In genomic region chr2:199310654-199311275, GRCh38 we compare ENCODE assay signal across 21 cellular contexts.
DNase-seq lines count a peak whose midpoint lies in the region; TF ChIP-seq lines count a peak whose summit lies in the region.
"Had no signal": no experiment of that assay in that cellular context is flagged by ENCODE, and none has a peak within 500 bp of the region (broad histone marks: within the 10 kb centered on the region; RNA-seq: fewer than 3 reads in every experiment).

No MANE protein-coding gene starts in this region.

- H3K4me1 ChIP-seq in endodermal cell (ENCODE audit: control insufficient read depth, insufficient read depth, low read length), result no peaks in the 10 kb centered on the region
- H3K4me1 ChIP-seq: esophagus muscularis mucosa, parathyroid adenoma, SJSA1 had no signal

- H3K4me3 Mint-ChIP-seq in endodermal cell, result no peak overlapping the region
- H3K4me3 Mint-ChIP-seq: activated CD8-positive, alpha-beta memory T cell treated with anti-CD3 and anti-CD28 coated beads, Interleukin-2, amount 10 ng/mL, durations not matched to agents 7 days and 5 days had no signal

- no peak overlapping the region for H3K9ac ChIP-seq in endodermal cell (ENCODE audit: extremely low read depth, low read length, poor library complexity, severe bottlenecking)
- H3K9ac ChIP-seq: parathyroid adenoma had no signal

- no peaks in the 10 kb centered on the region for H3K9me3 ChIP-seq in endodermal cell (ENCODE audit: control insufficient read depth, low read length)
- H3K9me3 ChIP-seq: esophagus muscularis mucosa, SJSA1 had no signal

- intact Hi-C loops in posterior cingulate gyrus (cut with DNase I), result no loop called here

- no peak overlapping the region for H3K4me3 ChIP-seq in endodermal cell (ENCODE audit: low read length)
- H3K4me3 ChIP-seq: dorsolateral prefrontal cortex, esophagus muscularis mucosa, K562, lung, SJSA1, skin epidermis had no signal

- peak overlapping the region; percentile 16 for H3K27ac ChIP-seq in endodermal cell (ENCODE audit: low read depth, low read length)
- H3K27ac ChIP-seq: esophagus muscularis mucosa, HL-60, parathyroid adenoma, SJSA1, skin epidermis had no signal

- no peaks in the 10 kb centered on the region for H3K27me3 Mint-ChIP-seq in endodermal cell (ENCODE audit: insufficient read depth)
- H3K27me3 Mint-ChIP-seq: activated CD8-positive, alpha-beta memory T cell treated with anti-CD3 and anti-CD28 coated beads, Interleukin-2, amount 10 ng/mL, durations not matched to agents 7 days and 5 days had no signal

- no peaks in the 10 kb centered on the region for H3K36me3 Mint-ChIP-seq in endodermal cell (ENCODE audit: low read depth)
- H3K36me3 Mint-ChIP-seq: activated CD8-positive, alpha-beta memory T cell treated with anti-CD3 and anti-CD28 coated beads, Interleukin-2, amount 10 ng/mL, durations not matched to agents 7 days and 5 days had no signal

- no peaks in the 10 kb centered on the region for H3K9me3 Mint-ChIP-seq in endodermal cell

- 92 to 94% methylated on average over 5 of the region's 5 CpGs for WGBS in endodermal cell (ENCODE audit: insufficient coverage in 1 of 2, insufficient read length in 1 of 2), 2 experiments

- H3K27me3 ChIP-seq in endodermal cell (ENCODE audit: control insufficient read depth, insufficient read depth, low read length, poor library complexity, severe bottlenecking), result no peaks in the 10 kb centered on the region
- H3K27me3 ChIP-seq: dorsolateral prefrontal cortex, esophagus muscularis mucosa, SJSA1 had no signal

- H3K4me1 Mint-ChIP-seq in endodermal cell, result peaks cover 4% of the 10 kb centered on the region
- H3K4me1 Mint-ChIP-seq: activated CD8-positive, alpha-beta memory T cell treated with anti-CD3 and anti-CD28 coated beads, Interleukin-2, amount 10 ng/mL, durations not matched to agents 7 days and 5 days had no signal

- no peak for TF ChIP-seq CTCF in endodermal cell (conservative IDR thresholded peaks at IDR 0.05)

- H3K36me3 ChIP-seq in endodermal cell (ENCODE audit: control insufficient read depth, insufficient read depth, low read length), result no peaks in the 10 kb centered on the region

- H3K27ac Mint-ChIP-seq in endodermal cell, result no peak overlapping the region
- H3K27ac Mint-ChIP-seq: activated CD8-positive, alpha-beta memory T cell treated with anti-CD3 and anti-CD28 coated beads, Interleukin-2, amount 10 ng/mL, durations not matched to agents 7 days and 5 days had no signal

- DNase-seq in NAMALWA (ENCODE audit: low spot score) (peak; percentile 68), NCI-H2029 (lab: John Stamatoyannopoulos, UW) (peak; percentile 74), NCI-H524 treated with DMSO at 0.1 percent for 48 hours (lab: John Stamatoyannopoulos, UW) (peak; percentile 96), endodermal cell (no peak), posterior cingulate gyrus (no peak), dermis blood vessel endothelial cell (no peak), NCI-H2196 (lab: John Stamatoyannopoulos, UW; ENCODE audit: unreplicated experiment) (no peak)
- no peak for DNase-seq in stimulated activated CD4-positive, alpha-beta T cell treated with anti-CD3 and anti-CD28 coated beads, Interleukin-4, amount 100 ng/mL, for 4 hours
- DNase-seq: activated CD4-positive, CD25-positive, alpha-beta regulatory T cell treated with anti-CD3 and anti-CD28 coated beads, Interleukin-2, amount 50 U/mL, for 72 hours; activated CD8-positive, alpha-beta memory T cell treated with anti-CD3 and anti-CD28 coated beads, Interleukin-2, amount 10 ng/mL, durations not matched to agents 7 days and 5 days; dorsolateral prefrontal cortex; GOT3; head of caudate nucleus; OCI-M1 had no signal

Comparison
In these comparisons a context has a peak if more than half of its experiments do, and no peak if none do; other contexts are left out.
1. DNase-seq: peak in NAMALWA (single experiment), NCI-H2029 (single experiment) and NCI-H524 treated with DMSO at 0.1 percent for 48 hours (single experiment); none in endodermal cell (single experiment), posterior cingulate gyrus (0 of 10), stimulated activated CD4-positive, alpha-beta T cell treated with anti-CD3 and anti-CD28 coated beads, Interleukin-4, amount 100 ng/mL, for 4 hours (0 of 2), dermis blood vessel endothelial cell (single experiment) and NCI-H2196 (single experiment).